1 cellular context compared by ENCODE assay signal in genomic region chr19:55508120-55508519, GRCh38.
TF ChIP-seq lines count a peak whose summit lies in the region.

No MANE protein-coding gene starts in this region.

TF ChIP-seq in H1, 55 proteins besides CTCF, POLR2A, EP300 and RAD21:
- no peak for TF ChIP-seq RNF2 (IDR thresholded peaks at IDR 0.05; ENCODE audit: borderline replicate concordance, low read depth, low read length, missing control alignments, poor library complexity, severe bottlenecking)
- no peak for TF ChIP-seq MAX (IDR thresholded peaks at IDR 0.05)
- no peak for TF ChIP-seq SAP30 (IDR thresholded peaks at IDR 0.05; ENCODE audit: insufficient read depth, insufficient replicate concordance, low read length)
- no peak for TF ChIP-seq CREB1 (IDR thresholded peaks at IDR 0.05)
- TF ChIP-seq GABPA (IDR thresholded peaks at IDR 0.05; ENCODE audit: borderline replicate concordance, insufficient read depth, low read length), result no peak
- no peak for TF ChIP-seq MAFK (IDR thresholded peaks at IDR 0.05; ENCODE audit: low read depth, low read length)
- TF ChIP-seq HDAC2 (IDR thresholded peaks at IDR 0.05; ENCODE audit: borderline replicate concordance in 1 of 2, low read depth in 2 of 2, low read length in 2 of 2), result no peak
- TF ChIP-seq NRF1 (IDR thresholded peaks at IDR 0.05; ENCODE audit: low read depth, low read length), result no peak
- no peak for TF ChIP-seq KDM1A (IDR thresholded peaks at IDR 0.05; ENCODE audit: borderline replicate concordance, low read length)
- no peak for TF ChIP-seq ATF2 (IDR thresholded peaks at IDR 0.05; ENCODE audit: low read length)
- no peak for TF ChIP-seq BACH1 (IDR thresholded peaks at IDR 0.05; ENCODE audit: low read length)
- TF ChIP-seq JUND (IDR thresholded peaks at IDR 0.05; ENCODE audit: low read length), result no peak
